In genomic region chr2:110126086-110126773, GRCh38 we compare ENCODE assay signal across 19 cellular contexts. TPM values are rescaled to one million over a fixed set of nuclear protein-coding genes. Genes with fewer than 3 reads are reported as not detected.
DNase-seq lines count a peak whose midpoint lies in the region; ATAC-seq, FAIRE-seq and TF ChIP-seq lines count a peak whose summit lies in the region.
"Had no signal": no experiment of that assay in that cellular context is flagged by ENCODE, and none has a peak within 500 bp of the region (broad histone marks: within the 10 kb centered on the region; RNA-seq: fewer than 3 reads in every experiment).

No MANE protein-coding gene starts in this region.

- no peak overlapping the region for H3K4me2 ChIP-seq in smooth muscle cell

- no peak overlapping the region for H2AFZ ChIP-seq in smooth muscle cell (ENCODE audit: low read depth)

- POLR2A ChIA-PET in CD8-positive, alpha-beta memory T cell (lab: Charles Lee): no interaction called here

- no peak overlapping the region for H3K9ac ChIP-seq in smooth muscle cell (ENCODE audit: low read depth)

- intact Hi-C loops in activated CD4-positive, alpha-beta T cell treated with anti-CD3 and anti-CD28 coated beads, Interleukin-2, amount 10 ng/mL, durations not matched to agents 24 days and 14 days (cut with micrococcal nuclease): no loop called here

- H3K27me3 Mint-ChIP-seq in activated CD4-positive, alpha-beta T cell treated with anti-CD3 and anti-CD28 coated beads, Interleukin-2, amount 10 ng/mL, durations not matched to agents 24 days and 14 days: peaks cover 3% of the 10 kb centered on the region
- H3K27me3 Mint-ChIP-seq in CD8-positive, alpha-beta memory T cell: peaks cover 3 to 6% of the 10 kb centered on the region in 2 donors
- H3K27me3 Mint-ChIP-seq: stimulated activated naive CD8-positive, alpha-beta T cell treated with anti-CD3 and anti-CD28 coated beads, Interleukin-15, amount 100 ng/mL, for 72 hours had no signal

- H3K4me3 ChIP-seq in bronchial epithelial cell (ENCODE audit: low read depth, low read length) (no peak overlapping the region), smooth muscle cell (no peak overlapping the region)
- H3K4me3 ChIP-seq in CD8-positive, alpha-beta memory T cell (ENCODE audit: low read length): no peak overlapping the region
- H3K4me3 ChIP-seq: body of pancreas, left ventricle myocardium inferior, right lobe of liver had no signal

- H4K20me1 ChIP-seq in smooth muscle cell (ENCODE audit: low read depth): no peaks in the 10 kb centered on the region

- H3K27ac ChIP-seq in smooth muscle cell (ENCODE audit: low read depth): peak overlapping the region; percentile 54
- no peak overlapping the region for H3K27ac ChIP-seq in CD8-positive, alpha-beta memory T cell (ENCODE audit: low read depth, low read length)
- H3K27ac ChIP-seq: body of pancreas, left ventricle myocardium inferior, right lobe of liver had no signal

- H3K9me3 Mint-ChIP-seq in activated CD4-positive, alpha-beta T cell treated with anti-CD3 and anti-CD28 coated beads, Interleukin-2, amount 10 ng/mL, durations not matched to agents 24 days and 14 days: no peaks in the 10 kb centered on the region
- peaks cover 0 to 2% (median 0%) of the 10 kb centered on the region in 5 donors for H3K9me3 Mint-ChIP-seq in CD8-positive, alpha-beta memory T cell
- H3K9me3 Mint-ChIP-seq: activated T-cell treated with anti-CD3 and anti-CD28 coated beads, Interleukin-2, amount 50 U/mL, for 24 hours; stimulated activated naive CD8-positive, alpha-beta T cell treated with anti-CD3 and anti-CD28 coated beads, Interleukin-15, amount 100 ng/mL, for 72 hours had no signal

- H3K4me1 ChIP-seq in smooth muscle cell (ENCODE audit: low read depth): peaks cover 8% of the 10 kb centered on the region
- H3K4me1 ChIP-seq in CD8-positive, alpha-beta memory T cell (ENCODE audit: insufficient read depth, low read length): no peaks in the 10 kb centered on the region
- H3K4me1 ChIP-seq: body of pancreas, right lobe of liver had no signal

- DNase-seq in activated CD4-positive, alpha-beta T cell treated with anti-CD3 and anti-CD28 coated beads, Interleukin-2, amount 10 ng/mL, durations not matched to agents 24 days and 14 days: peak; percentile 38
- DNase-seq in activated CD4-positive, alpha-beta T cell treated with anti-CD3 and anti-CD28 coated beads, Interleukin-2, amount 50 U/mL, for 48 hours: no peak
- DNase-seq in NCI-H2171 treated with DMSO at 0.1 percent for 48 hours (lab: John Stamatoyannopoulos, UW) (peak; percentile 83), bronchial epithelial cell (ENCODE audit: low read depth) (peak; percentile 88), smooth muscle cell (lab: John Stamatoyannopoulos, UW; ENCODE audit: unreplicated experiment) (no peak)
- DNase-seq in CD8-positive, alpha-beta memory T cell: no peak
- DNase-seq: ACHN; activated CD4-positive, alpha-beta T cell treated with anti-CD3 and anti-CD28 coated beads, Interleukin-2, amount 50 U/mL, for 4 hours; activated naive CD4-positive, alpha-beta T cell treated with anti-CD3 and anti-CD28 coated beads, Interleukin-2, amount 50 U/mL, for 16 hours; activated T-cell treated with anti-CD3 and anti-CD28 coated beads, Interleukin-2, amount 50 U/mL, for 24 hours; body of pancreas; cortex of kidney; left ventricle myocardium inferior; NCI-H2081 treated with DMSO at 0.1 percent for 48 hours; right lobe of liver; stimulated activated naive CD8-positive, alpha-beta T cell treated with anti-CD3 and anti-CD28 coated beads, Interleukin-15, amount 100 ng/mL, for 72 hours had no signal

- H3K4me1 Mint-ChIP-seq in activated CD4-positive, alpha-beta T cell treated with anti-CD3 and anti-CD28 coated beads, Interleukin-2, amount 10 ng/mL, durations not matched to agents 24 days and 14 days: no peaks in the 10 kb centered on the region
- no peaks in the 10 kb centered on the region for H3K4me1 Mint-ChIP-seq in CD8-positive, alpha-beta memory T cell
- H3K4me1 Mint-ChIP-seq: stimulated activated naive CD8-positive, alpha-beta T cell treated with anti-CD3 and anti-CD28 coated beads, Interleukin-15, amount 100 ng/mL, for 72 hours had no signal

- no peak for TF ChIP-seq CTCF in bronchial epithelial cell (IDR thresholded peaks at IDR 0.05; ENCODE audit: insufficient read depth, low read length, severe bottlenecking)
- TF ChIP-seq CTCF in smooth muscle cell (IDR thresholded peaks at IDR 0.05; ENCODE audit: borderline replicate concordance, insufficient read depth, poor library complexity, severe bottlenecking): no peak

- H3K27me3 ChIP-seq in bronchial epithelial cell (ENCODE audit: control insufficient read depth, insufficient read depth, low read length): no peaks in the 10 kb centered on the region
- H3K27me3 ChIP-seq in smooth muscle cell (ENCODE audit: low read depth): no peaks in the 10 kb centered on the region
- H3K27me3 ChIP-seq in CD8-positive, alpha-beta memory T cell (ENCODE audit: insufficient read depth, low read length, poor library complexity, severe bottlenecking): no peaks in the 10 kb centered on the region
- H3K27me3 ChIP-seq: body of pancreas, right lobe of liver had no signal

- H3K36me3 ChIP-seq in bronchial epithelial cell (ENCODE audit: control insufficient read depth, insufficient read depth, low read length) (no peaks in the 10 kb centered on the region), smooth muscle cell (ENCODE audit: low read depth) (no peaks in the 10 kb centered on the region)
- no peaks in the 10 kb centered on the region for H3K36me3 ChIP-seq in CD8-positive, alpha-beta memory T cell (ENCODE audit: insufficient read depth, low read length)
- H3K36me3 ChIP-seq: right lobe of liver had no signal

- no peak overlapping the region for H3K4me3 Mint-ChIP-seq in activated CD4-positive, alpha-beta T cell treated with anti-CD3 and anti-CD28 coated beads, Interleukin-2, amount 10 ng/mL, durations not matched to agents 24 days and 14 days
- no peak overlapping the region for H3K4me3 Mint-ChIP-seq in CD8-positive, alpha-beta memory T cell
- H3K4me3 Mint-ChIP-seq: activated T-cell treated with anti-CD3 and anti-CD28 coated beads, Interleukin-2, amount 50 U/mL, for 24 hours; stimulated activated naive CD8-positive, alpha-beta T cell treated with anti-CD3 and anti-CD28 coated beads, Interleukin-15, amount 100 ng/mL, for 72 hours had no signal

- no peaks in the 10 kb centered on the region for H3K36me3 Mint-ChIP-seq in activated CD4-positive, alpha-beta T cell treated with anti-CD3 and anti-CD28 coated beads, Interleukin-2, amount 10 ng/mL, durations not matched to agents 24 days and 14 days (ENCODE audit: low read depth)
- H3K36me3 Mint-ChIP-seq in CD8-positive, alpha-beta memory T cell: peaks cover 0 to 5% (median 0%) of the 10 kb centered on the region in 3 donors

- ATAC-seq in GM19324 (IDR thresholded peaks at IDR 0.05; ENCODE audit: low FRiP score, unreplicated experiment): no peak
- no peak for ATAC-seq in GM18511 (IDR thresholded peaks at IDR 0.05; ENCODE audit: unreplicated experiment)
- ATAC-seq: body of pancreas; right lobe of liver; stimulated activated naive CD8-positive, alpha-beta T cell treated with anti-CD3 and anti-CD28 coated beads, Interleukin-15, amount 100 ng/mL, for 72 hours had no signal

- 76% methylated on average over 4 of the region's 4 CpGs for WGBS in smooth muscle cell (ENCODE audit: low lambda C conversion rate)

- no peaks in the 10 kb centered on the region for H3K79me2 ChIP-seq in smooth muscle cell (ENCODE audit: low read depth)

- H3F3A ChIP-seq in smooth muscle cell (ENCODE audit: low read depth): no peaks in the 10 kb centered on the region

- no peaks in the 10 kb centered on the region for H3K9me3 ChIP-seq in smooth muscle cell (replicated peaks; ENCODE audit: low read depth)
- no peaks in the 10 kb centered on the region for H3K9me3 ChIP-seq in CD8-positive, alpha-beta memory T cell (ENCODE audit: low read length)
- H3K9me3 ChIP-seq: body of pancreas, left ventricle myocardium inferior, right lobe of liver had no signal

- CTCF ChIA-PET in CD8-positive, alpha-beta memory T cell (lab: Charles Lee): no interaction called here

- H3K27ac Mint-ChIP-seq in activated CD4-positive, alpha-beta T cell treated with anti-CD3 and anti-CD28 coated beads, Interleukin-2, amount 10 ng/mL, durations not matched to agents 24 days and 14 days: no peak overlapping the region
- H3K27ac Mint-ChIP-seq in CD8-positive, alpha-beta memory T cell: no peak overlapping the region
- H3K27ac Mint-ChIP-seq: activated T-cell treated with anti-CD3 and anti-CD28 coated beads, Interleukin-2, amount 50 U/mL, for 24 hours; stimulated activated naive CD8-positive, alpha-beta T cell treated with anti-CD3 and anti-CD28 coated beads, Interleukin-15, amount 100 ng/mL, for 72 hours had no signal

- FAIRE-seq in bronchial epithelial cell (lab: Jason Lieb, UNC): no peak
- FAIRE-seq: endothelial cell of umbilical vein had no signal

RNA-seq across cellular contexts. Expression of gene MALL, which starts 10.6 kb away (rescaled TPM):
- total RNA-seq in activated CD4-positive, alpha-beta T cell treated with anti-CD3 and anti-CD28 coated beads, Interleukin-2, amount 10 ng/mL, durations not matched to agents 24 days and 14 days: 1.2 and 1.8 TPM in 2 replicates
- total RNA-seq in bronchial epithelial cell (33.7 and 87.8 TPM in 2 replicates), smooth muscle cell (2.2 and 4.4 TPM in 2 replicates)
- 3.4 and 4.2 TPM in 2 replicates for polyA plus RNA-seq in smooth muscle cell
- under 1 TPM; 0.47 to 0.50 TPM for total RNA-seq in CD8-positive, alpha-beta memory T cell
- 0.38 TPM for polyA plus RNA-seq in CD8-positive, alpha-beta memory T cell

Comparison
In these comparisons a context has a peak if more than half of its experiments do, and no peak if none do; other contexts are left out.
1. DNase-seq: peak in activated CD4-positive, alpha-beta T cell treated with anti-CD3 and anti-CD28 coated beads, Interleukin-2, amount 10 ng/mL, durations not matched to agents 24 days and 14 days (single experiment), NCI-H2171 treated with DMSO at 0.1 percent for 48 hours (single experiment) and bronchial epithelial cell (single experiment); none in activated CD4-positive, alpha-beta T cell treated with anti-CD3 and anti-CD28 coated beads, Interleukin-2, amount 50 U/mL, for 48 hours (0 of 2), smooth muscle cell (single experiment) and CD8-positive, alpha-beta memory T cell (0 of 5).